8 cellular contexts compared by ENCODE assay signal in genomic region chr16:13923703-13924298, GRCh38. TPM values are rescaled to one million over a fixed set of nuclear protein-coding genes. Genes with fewer than 3 reads are reported as not detected.
DNase-seq lines count a peak whose midpoint lies in the region; ATAC-seq and TF ChIP-seq lines count a peak whose summit lies in the region.

No MANE protein-coding gene starts in this region.

- no peak overlapping the region for H3K4me3 ChIP-seq in AG10803 (ENCODE audit: low read length)
- H3K4me3 ChIP-seq in mucosa of descending colon, result no peak overlapping the region

- no peaks in the 10 kb centered on the region for H3K9me3 ChIP-seq in mucosa of descending colon

- no peaks in the 10 kb centered on the region for H3K36me3 ChIP-seq in mucosa of descending colon (ENCODE audit: low read depth)

- TF ChIP-seq CTCF in AG10803 (conservative IDR thresholded peaks at IDR 0.05; ENCODE audit: low read length), result peak; percentile 59
- peak; percentile 14 for TF ChIP-seq CTCF in mucosa of descending colon (IDR thresholded peaks at IDR 0.05)

- DNase-seq in AG10803 (ENCODE audit: low read depth) (peak; percentile 65), GM19240 (ENCODE audit: insufficient read length, low spot score) (peak; percentile 12), NCI-H526 treated with DMSO at 0.1 percent for 48 hours (lab: John Stamatoyannopoulos, UW) (peak; percentile 45), cerebellum (ENCODE audit: low spot score) (peak; percentile 51), mucosa of descending colon (no peak)

- intact Hi-C loops in mucosa of descending colon (cut with DNase I, micrococcal nuclease), result no loop called here

- no peaks in the 10 kb centered on the region for H3K4me1 ChIP-seq in mucosa of descending colon (ENCODE audit: low read depth)

- no peak for ATAC-seq in mucosa of descending colon
- ATAC-seq in GM19395 (IDR thresholded peaks at IDR 0.05; ENCODE audit: unreplicated experiment), result no peak
- ATAC-seq in HG03108 (IDR thresholded peaks at IDR 0.05; ENCODE audit: unreplicated experiment), result no peak
- ATAC-seq in HG03520 (IDR thresholded peaks at IDR 0.05; ENCODE audit: unreplicated experiment), result no peak

RNA-seq across cellular contexts. Expression of gene ERCC4, which starts 3.8 kb away (rescaled TPM):
- total RNA-seq in cerebellum (15.5 TPM), mucosa of descending colon (1 to 10 TPM; 5.9 to 8.7 (median 7.1) TPM)

Comparison
In these comparisons a context has a peak if more than half of its experiments do, and no peak if none do; other contexts are left out.
1. DNase-seq: peak in AG10803 (single experiment), GM19240 (single experiment), NCI-H526 treated with DMSO at 0.1 percent for 48 hours (single experiment) and cerebellum (single experiment); none in mucosa of descending colon (0 of 3).